Comparison of ENCODE assay signal across 27 cellular contexts in the genomic region with DNA sequence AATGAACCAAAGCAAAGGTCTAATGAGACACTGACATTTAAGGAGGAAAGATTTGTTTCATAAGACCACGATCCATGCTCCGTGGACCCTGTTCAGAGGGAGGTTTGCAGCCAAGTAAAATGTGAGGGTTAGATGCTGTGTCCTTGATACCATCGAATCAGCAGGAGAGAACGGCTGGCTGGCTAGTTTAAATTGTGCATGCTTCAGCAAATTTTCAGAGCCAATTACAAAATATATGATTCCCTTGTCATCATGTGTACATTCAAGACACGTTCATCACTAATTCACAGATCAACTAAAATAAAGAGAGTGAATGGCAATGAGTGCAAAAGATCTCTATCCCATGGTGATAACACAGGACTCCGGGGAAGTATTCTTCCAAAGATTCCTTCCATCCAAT.
"Had no signal": no experiment of that assay in that cellular context is flagged by ENCODE, and none has a peak within 500 bp of the region (broad histone marks: within the 10 kb centered on the region; RNA-seq: fewer than 3 reads in every experiment).

No MANE protein-coding gene starts in this region.

- H3K27me3 Mint-ChIP-seq: activated naive CD4-positive, alpha-beta T cell treated with anti-CD3 and anti-CD28 coated beads, Interleukin-2, amount 50 U/mL, for 24 hours; T-helper 17 cell had no signal

- H3K4me1 Mint-ChIP-seq: activated naive CD4-positive, alpha-beta T cell treated with anti-CD3 and anti-CD28 coated beads, Interleukin-2, amount 50 U/mL, for 24 hours; T-helper 17 cell had no signal

- ATAC-seq: activated CD8-positive, alpha-beta T cell treated with anti-CD3 and anti-CD28 coated beads, Interleukin-2, amount 10 ng/mL, durations not matched to agents 7 days and 5 days; PC-3; T-helper 17 cell; WTC11 had no signal

- H3K4me1 ChIP-seq: breast epithelium had no signal

- H3K27ac ChIP-seq: breast epithelium had no signal

- H3K27ac Mint-ChIP-seq: activated CD8-positive, alpha-beta T cell treated with anti-CD3 and anti-CD28 coated beads, Interleukin-2, amount 10 ng/mL, durations not matched to agents 7 days and 5 days; activated naive CD4-positive, alpha-beta T cell treated with anti-CD3 and anti-CD28 coated beads, Interleukin-2, amount 50 U/mL, for 24 hours; T-helper 17 cell; WTC11 had no signal

- H3K4me3 ChIP-seq: breast epithelium, MG63 had no signal

- H3K9me3 ChIP-seq: breast epithelium, MG63 had no signal

- DNase-seq: activated CD4-positive, alpha-beta T cell treated with anti-CD3 and anti-CD28 coated beads for 48 hours; activated CD4-positive, alpha-beta T cell treated with anti-CD3 and anti-CD28 coated beads, Interleukin-2, amount 50 U/mL, for 4 hours; activated CD4-positive, CD25-positive, alpha-beta regulatory T cell treated with anti-CD3 and anti-CD28 coated beads, Interleukin-2, amount 50 U/mL, for 72 hours; activated CD8-positive, alpha-beta memory T cell treated with anti-CD3 and anti-CD28 coated beads, Interleukin-2, amount 50 U/mL, for 48 hours; activated CD8-positive, alpha-beta T cell treated with anti-CD3 and anti-CD28 coated beads, Interleukin-2, amount 10 ng/mL, durations not matched to agents 7 days and 5 days; activated effector memory CD4-positive, alpha-beta T cell treated with Interleukin-2 at 50 U/mL for 16 hours; activated naive CD4-positive, alpha-beta T cell; activated T-cell treated with anti-CD3 and anti-CD28 coated beads, Interleukin-2, amount 50 U/mL, for 1 hour; aorta; caudate nucleus; MG63; MV-4-11; NCI-H1092 treated with DMSO at 0.1 percent for 48 hours; NCI-H1417 treated with DMSO at 0.1 percent for 48 hours; NCI-H1694; NCI-H2029; NCI-H2107; NCI-H526; NCI-H82; NK-92 treated with Interleukin-12 subunit alpha and Interleukin-12 subunit beta, amount 100 ng/mL, for 24 hours; PC-3; SHP77; T-helper 17 cell; T-helper 9 cell had no signal

- H3K4me3 Mint-ChIP-seq: activated CD8-positive, alpha-beta T cell treated with anti-CD3 and anti-CD28 coated beads, Interleukin-2, amount 10 ng/mL, durations not matched to agents 7 days and 5 days; activated naive CD4-positive, alpha-beta T cell treated with anti-CD3 and anti-CD28 coated beads, Interleukin-2, amount 50 U/mL, for 24 hours; T-helper 17 cell; WTC11 had no signal

- H3K9me3 Mint-ChIP-seq: activated naive CD4-positive, alpha-beta T cell treated with anti-CD3 and anti-CD28 coated beads, Interleukin-2, amount 50 U/mL, for 24 hours; WTC11 had no signal

- H3K27me3 ChIP-seq: breast epithelium, MG63 had no signal

- H3K36me3 ChIP-seq: breast epithelium, MG63 had no signal

- H3K36me3 Mint-ChIP-seq: activated naive CD4-positive, alpha-beta T cell treated with anti-CD3 and anti-CD28 coated beads, Interleukin-2, amount 50 U/mL, for 24 hours; WTC11 had no signal
